12 cellular contexts compared by ENCODE assay signal in genomic region chr20:38123021-38123587, GRCh38. TPM values are rescaled to one million over a fixed set of nuclear protein-coding genes. Genes with fewer than 3 reads are reported as not detected.
DNase-seq lines count a peak whose midpoint lies in the region; ATAC-seq, FAIRE-seq and TF ChIP-seq lines count a peak whose summit lies in the region.
"Had no signal": no experiment of that assay in that cellular context is flagged by ENCODE, and none has a peak within 500 bp of the region (broad histone marks: within the 10 kb centered on the region; RNA-seq: fewer than 3 reads in every experiment).

No MANE protein-coding gene starts in this region.

- H3K4me3 Mint-ChIP-seq in MCF 10A (ENCODE audit: unreplicated experiment) (no peak overlapping the region), astrocyte (ENCODE audit: unreplicated experiment) (no peak overlapping the region), type B pancreatic cell (no peak overlapping the region)

- FAIRE-seq in astrocyte (lab: Jason Lieb, UNC), result no peak

- no peak for TF ChIP-seq POLR2A in breast epithelium (IDR thresholded peaks at IDR 0.05)

- no peaks in the 10 kb centered on the region for H3K9me3 Mint-ChIP-seq in MCF 10A (ENCODE audit: unreplicated experiment)
- H3K9me3 Mint-ChIP-seq in astrocyte (ENCODE audit: unreplicated experiment), result no peaks in the 10 kb centered on the region
- no peaks in the 10 kb centered on the region for H3K9me3 Mint-ChIP-seq in type B pancreatic cell

- H3K27me3 ChIP-seq in breast epithelium, result no peaks in the 10 kb centered on the region
- H3K27me3 ChIP-seq in astrocyte (ENCODE audit: insufficient read depth, low read length), result no peaks in the 10 kb centered on the region
- H3K27me3 ChIP-seq in effector memory CD4-positive, alpha-beta T cell (replicated peaks; ENCODE audit: control insufficient read depth, insufficient read depth, low read length, poor library complexity, severe bottlenecking), result no peaks in the 10 kb centered on the region
- H3K27me3 ChIP-seq: BLaER1 had no signal

- H4K20me1 ChIP-seq in astrocyte (ENCODE audit: insufficient read depth, low read length), result no peaks in the 10 kb centered on the region
- H4K20me1 ChIP-seq: BLaER1 had no signal

- intact Hi-C loops in MCF 10A (cut with micrococcal nuclease), result no loop called here
- intact Hi-C loops in breast epithelium (cut with DNase I; ENCODE audit: low total_unique reads), result no loop called here

- POLR2A ChIA-PET in MCF 10A (lab: Yijun Ruan, JAX), result no interaction called here

- no peaks in the 10 kb centered on the region for H3K27me3 Mint-ChIP-seq in MCF 10A (ENCODE audit: insufficient read depth, unreplicated experiment)
- H3K27me3 Mint-ChIP-seq in astrocyte (ENCODE audit: low read depth, unreplicated experiment), result no peaks in the 10 kb centered on the region
- H3K27me3 Mint-ChIP-seq in type B pancreatic cell, result no peaks in the 10 kb centered on the region

- H3K9me3 ChIP-seq in breast epithelium, result no peaks in the 10 kb centered on the region
- no peaks in the 10 kb centered on the region for H3K9me3 ChIP-seq in astrocyte (ENCODE audit: insufficient read depth, low read depth, low read length)
- H3K9me3 ChIP-seq in effector memory CD4-positive, alpha-beta T cell (ENCODE audit: control insufficient read depth, low read length), result no peaks in the 10 kb centered on the region
- H3K9me3 ChIP-seq: BLaER1 had no signal

- peak overlapping the region; percentile 17 for H3K27ac Mint-ChIP-seq in MCF 10A (ENCODE audit: low read depth, unreplicated experiment)
- H3K27ac Mint-ChIP-seq in astrocyte (ENCODE audit: unreplicated experiment), result peak overlapping the region; percentile 97
- peak overlapping the region; percentile 77 for H3K27ac Mint-ChIP-seq in type B pancreatic cell

- no peaks in the 10 kb centered on the region for H3K79me2 ChIP-seq in astrocyte (ENCODE audit: insufficient read depth, low read length)

- CTCF ChIA-PET in MCF 10A (lab: Yijun Ruan, JAX), result interaction anchor here (0.6 to 1.8 kb wide), 5 partner anchors 17 to 300 kb away, joined by 3 to 7 read pairs (median 3); no protein-coding TSS in a partner anchor

- BruUV-seq in MCF 10A (replicated peaks; lab: Mats Ljungman, UMichigan), result no TSS peak

- no peak for ATAC-seq in left lobe of liver

- H3K4me2 ChIP-seq in astrocyte (ENCODE audit: low read length), result peak overlapping the region; percentile 46
- H3K4me2 ChIP-seq: BLaER1 had no signal

- H3K36me3 Mint-ChIP-seq in MCF 10A (ENCODE audit: insufficient read depth, unreplicated experiment) (no peaks in the 10 kb centered on the region), astrocyte (ENCODE audit: low read depth, unreplicated experiment) (peaks cover under 1% of the 10 kb centered on the region), type B pancreatic cell (no peaks in the 10 kb centered on the region)

- peak overlapping the region; percentile 76 for H2AFZ ChIP-seq in astrocyte (ENCODE audit: low read depth, low read length)

- TF ChIP-seq CTCF in MCF 10A (IDR thresholded peaks at IDR 0.05; ENCODE audit: unreplicated experiment) (no peak), breast epithelium (IDR thresholded peaks at IDR 0.05) (no peak), astrocyte (IDR thresholded peaks at IDR 0.05; ENCODE audit: insufficient read depth, low read depth, low read length) (no peak), type B pancreatic cell (conservative IDR thresholded peaks at IDR 0.05) (no peak)

- DNase-seq in MCF 10A (ENCODE audit: unreplicated experiment), result no peak
- DNase-seq in breast epithelium (ENCODE audit: low spot score in 2 of 2), result no peak
- DNase-seq in astrocyte (ENCODE audit: low read depth), result peak; percentile 68
- peak; percentile 39 for DNase-seq in left lobe of liver (ENCODE audit: low spot score)
- peak; percentile 29 for DNase-seq in type B pancreatic cell (ENCODE audit: extremely low spot score, unreplicated experiment)
- no peak for DNase-seq in NCI-H526 (lab: John Stamatoyannopoulos, UW)
- DNase-seq in occipital lobe (lab: John Stamatoyannopoulos, UW), result no peak
- DNase-seq in effector memory CD4-positive, alpha-beta T cell, result no peak
- DNase-seq: activated naive CD4-positive, alpha-beta T cell treated with anti-CD3 and anti-CD28 coated beads, Interleukin-2, amount 50 U/mL, for 16 hours; MM.1S had no signal

- H3K4me1 Mint-ChIP-seq in MCF 10A (ENCODE audit: insufficient read depth, unreplicated experiment) (peaks cover 25% of the 10 kb centered on the region), astrocyte (ENCODE audit: low read depth, unreplicated experiment) (peaks cover 29% of the 10 kb centered on the region), type B pancreatic cell (ENCODE audit: unreplicated experiment) (peaks cover 23% of the 10 kb centered on the region)

- H3K4me1 ChIP-seq in breast epithelium, result no peaks in the 10 kb centered on the region
- peaks cover 36% of the 10 kb centered on the region for H3K4me1 ChIP-seq in astrocyte (ENCODE audit: insufficient read depth, low read length)
- H3K4me1 ChIP-seq in effector memory CD4-positive, alpha-beta T cell (ENCODE audit: control insufficient read depth, insufficient read depth, low read length, poor library complexity, severe bottlenecking), result no peaks in the 10 kb centered on the region

- H3K4me3 ChIP-seq in breast epithelium (no peak overlapping the region), astrocyte (ENCODE audit: insufficient read depth, low read depth, low read length) (no peak overlapping the region)
- H3K4me3 ChIP-seq in effector memory CD4-positive, alpha-beta T cell (ENCODE audit: insufficient read depth, low read depth, low read length, poor library complexity, severe bottlenecking), result no peak overlapping the region
- H3K4me3 ChIP-seq: BLaER1, SK-N-MC had no signal

- peak overlapping the region; percentile 58 for H3K9ac ChIP-seq in astrocyte (ENCODE audit: low read length)
- H3K9ac ChIP-seq: BLaER1 had no signal

- peak overlapping the region in 1 of 2 donors; percentile 56 for H3K27ac ChIP-seq in breast epithelium
- peak overlapping the region; percentile 60 for H3K27ac ChIP-seq in astrocyte (ENCODE audit: low read depth, low read length)
- no peak overlapping the region for H3K27ac ChIP-seq in effector memory CD4-positive, alpha-beta T cell (ENCODE audit: insufficient read depth, low read length, poor library complexity, severe bottlenecking)
- H3K27ac ChIP-seq: BLaER1, SK-N-MC had no signal

- no peaks in the 10 kb centered on the region for H3K36me3 ChIP-seq in breast epithelium
- H3K36me3 ChIP-seq in astrocyte (ENCODE audit: insufficient read depth, low read length), result no peaks in the 10 kb centered on the region
- H3K36me3 ChIP-seq in effector memory CD4-positive, alpha-beta T cell (ENCODE audit: control insufficient read depth, insufficient read depth, low read length), result no peaks in the 10 kb centered on the region
- H3K36me3 ChIP-seq: BLaER1 had no signal

RNA-seq across cellular contexts. Expression of gene TGM2, which starts 42.0 kb away (rescaled TPM):
- total RNA-seq in MCF 10A (2022) (0.76 and 1.5 TPM in 2 replicates), breast epithelium (10 to 100 TPM; 10.7 to 44.9 (median 15.2) TPM), astrocyte (48.2 and 98.9 TPM in 2 replicates), left lobe of liver (193 TPM), type B pancreatic cell (ENCODE audit: low replicate concordance) (28.6 and 31.7 TPM in 2 replicates), occipital lobe (3.7 TPM)

Comparison
In these comparisons a context has a peak if more than half of its experiments do, and no peak if none do; other contexts are left out.
1. DNase-seq: peak in astrocyte (single experiment), left lobe of liver (single experiment) and type B pancreatic cell (single experiment); none in MCF 10A (single experiment), breast epithelium (0 of 2), NCI-H526 (0 of 2), occipital lobe (single experiment) and effector memory CD4-positive, alpha-beta T cell (0 of 3).
2. H3K27ac Mint-ChIP-seq: peak in every context shown above with its lines; median percentile 97 in astrocyte; 77 in type B pancreatic cell; 17 in MCF 10A.